Comparison of ENCODE assay signal across 18 cellular contexts in genomic region chr17:20032636-20033035, GRCh38.
"Had no signal": no experiment of that assay in that cellular context is flagged by ENCODE, and none has a peak within 500 bp of the region (broad histone marks: within the 10 kb centered on the region; RNA-seq: fewer than 3 reads in every experiment).

No MANE protein-coding gene starts in this region.

- ATAC-seq: activated T-cell treated with anti-CD3 and anti-CD28 coated beads, Interleukin-2, amount 50 U/mL, for 72 hours; effector memory CD8-positive, alpha-beta T cell; gastrocnemius medialis; left ventricle myocardium superior had no signal

- H3K36me3 Mint-ChIP-seq: activated CD4-positive, alpha-beta memory T cell treated with anti-CD3 and anti-CD28 coated beads for 36 hours; neural progenitor cell had no signal

- H2AFZ ChIP-seq: neural progenitor cell, parathyroid adenoma had no signal

- H3K4me2 ChIP-seq: neural progenitor cell had no signal

- H3K27me3 ChIP-seq: gastrocnemius medialis, neural progenitor cell had no signal

- H3K4me3 Mint-ChIP-seq: activated CD4-positive, alpha-beta memory T cell treated with anti-CD3 and anti-CD28 coated beads for 36 hours; activated T-cell treated with anti-CD3 and anti-CD28 coated beads, Interleukin-2, amount 50 U/mL, for 72 hours; effector memory CD8-positive, alpha-beta T cell; neural progenitor cell had no signal

- H3K9me3 ChIP-seq: gastrocnemius medialis had no signal

- H3K27ac ChIP-seq: coronary artery, epithelial cell of prostate, gastrocnemius medialis, neural progenitor cell, parathyroid adenoma had no signal

- H3K36me3 ChIP-seq: gastrocnemius medialis, neural progenitor cell had no signal

- H3K27ac Mint-ChIP-seq: activated CD4-positive, alpha-beta memory T cell treated with anti-CD3 and anti-CD28 coated beads for 36 hours; activated T-cell treated with anti-CD3 and anti-CD28 coated beads, Interleukin-2, amount 50 U/mL, for 72 hours; neural progenitor cell had no signal

- DNase-seq: activated CD4-positive, alpha-beta memory T cell treated with anti-CD3 and anti-CD28 coated beads for 36 hours; activated CD4-positive, CD25-positive, alpha-beta regulatory T cell treated with anti-CD3 and anti-CD28 coated beads, Interleukin-2, amount 50 U/mL, for 72 hours; activated CD8-positive, alpha-beta memory T cell treated with anti-CD3 and anti-CD28 coated beads, Interleukin-2, amount 50 U/mL, for 4 hours; activated naive CD4-positive, alpha-beta T cell; activated T-cell treated with anti-CD3 and anti-CD28 coated beads, Interleukin-2, amount 50 U/mL, for 72 hours; effector memory CD8-positive, alpha-beta T cell; gastrocnemius medialis; kidney; left ventricle myocardium superior; mesendoderm; retina; stimulated activated CD4-positive, alpha-beta T cell treated with anti-CD3 and anti-CD28 coated beads, Interleukin-4, amount 100 ng/mL, for 1 hour; stimulated activated CD8-positive, alpha-beta memory T cell treated with anti-CD3 and anti-CD28 coated beads, Interleukin-4, amount 100 ng/mL, for 48 hours; T-helper 2 cell had no signal

- H3K4me1 ChIP-seq: gastrocnemius medialis, parathyroid adenoma had no signal

- H3K9me3 Mint-ChIP-seq: activated CD4-positive, alpha-beta memory T cell treated with anti-CD3 and anti-CD28 coated beads for 36 hours; activated T-cell treated with anti-CD3 and anti-CD28 coated beads, Interleukin-2, amount 50 U/mL, for 72 hours; effector memory CD8-positive, alpha-beta T cell; neural progenitor cell had no signal

- H3K27me3 Mint-ChIP-seq: activated CD4-positive, alpha-beta memory T cell treated with anti-CD3 and anti-CD28 coated beads for 36 hours; effector memory CD8-positive, alpha-beta T cell had no signal

- H3K4me3 ChIP-seq: coronary artery, gastrocnemius medialis, neural progenitor cell had no signal

- H3K9ac ChIP-seq: neural progenitor cell, parathyroid adenoma had no signal
